Comparison of ENCODE assay signal across 9 cellular contexts in genomic region chr19:17950310-17951150, GRCh38.
A peak's percentile ranks its signal among the peaks of the same experiment; 100 is the strongest.
DNase-seq lines count a peak whose midpoint lies in the region; ATAC-seq and TF ChIP-seq lines count a peak whose summit lies in the region.
"Had no signal": no experiment of that assay in that cellular context is flagged by ENCODE, and none has a peak within 500 bp of the region (broad histone marks: within the 10 kb centered on the region; RNA-seq: fewer than 3 reads in every experiment).

No MANE protein-coding gene starts in this region.

- H3K27ac ChIP-seq in BLaER1 = no peak overlapping the region
- H3K27ac ChIP-seq in HEK293 (ENCODE audit: extremely low read depth, low read depth, low read length) = no peak overlapping the region
- H3K27ac ChIP-seq: neutrophil had no signal

- H3K4me2 ChIP-seq in BLaER1 = peak overlapping the region; percentile 93

- peaks cover 67% of the 10 kb centered on the region for H3K27me3 ChIP-seq in BLaER1

- POLR2A ChIA-PET in HEK293 (lab: Yijun Ruan, JAX) = interaction anchor here (0.5 to 0.7 kb wide), 2 partner anchors 270 to 448 kb away, joined by 3 to 12 read pairs; no protein-coding TSS in a partner anchor

- peak overlapping the region; percentile 41; the same call in 1 of the 2 replicates for H3K9ac ChIP-seq in BLaER1

- CTCF ChIA-PET in HEK293 (lab: Yijun Ruan, JAX) = interaction anchor here (0.6 to 9.4 kb wide), 3 partner anchors 12 to 459 kb away, joined by 3 to 92 read pairs (median 4); no protein-coding TSS in a partner anchor

- H3K36me3 ChIP-seq in BLaER1 (no peaks in the 10 kb centered on the region), HEK293 (ENCODE audit: control insufficient read depth in 2 of 2, insufficient read depth in 1 of 2, low read length in 2 of 2) (no peaks in the 10 kb centered on the region)
- H3K36me3 ChIP-seq: neutrophil had no signal

- peak; percentile 22 for DNase-seq in activated T-cell treated with anti-CD3 and anti-CD28 coated beads for 48 hours (ENCODE audit: low read depth)
- peak; percentile 12 for DNase-seq in iPS-NIHi7 (ENCODE audit: extremely low spot score)
- no peak for DNase-seq in Kasumi-1 (lab: John Stamatoyannopoulos, UW)
- no peak for DNase-seq in cerebellar nuclear complex (lab: John Stamatoyannopoulos, UW)
- DNase-seq in iPS-NIHi11 (ENCODE audit: low spot score) = no peak

- H3K4me1 ChIP-seq in BLaER1 (peaks cover 74% of the 10 kb centered on the region), HEK293 (ENCODE audit: control insufficient read depth, insufficient read depth, low read length) (peaks cover 6% of the 10 kb centered on the region; the same call in 1 of the 2 replicates)

- ATAC-seq in HG02970 (IDR thresholded peaks at IDR 0.05; ENCODE audit: low FRiP score, unreplicated experiment) = no peak

- H4K20me1 ChIP-seq in BLaER1 = peaks cover 55% of the 10 kb centered on the region

- peak overlapping the region; percentile 61 for H3K4me3 ChIP-seq in BLaER1
- no peak overlapping the region; the same call in 1 of the 2 replicates for H3K4me3 ChIP-seq in HEK293 (ENCODE audit: low read depth, low read length)

- no peak for TF ChIP-seq CTCF in HEK293 (tag by site-specific recombination; IDR thresholded peaks at IDR 0.05)

- no peaks in the 10 kb centered on the region for H3K9me3 ChIP-seq in BLaER1
- H3K9me3 ChIP-seq in HEK293 (ENCODE audit: control insufficient read depth, insufficient read depth, low read depth, low read length) = no peaks in the 10 kb centered on the region
- H3K9me3 ChIP-seq: neutrophil had no signal

TF ChIP-seq in HEK293, 187 proteins besides CTCF, POLR2A, EP300 and RAD21 (continues in another document):
- TF ChIP-seq ZNF223 (tag by site-specific recombination; IDR thresholded peaks at IDR 0.05) (no peak), ZBTB17 (tag by site-specific recombination; IDR thresholded peaks at IDR 0.05) (0 out of 2 replicates have a peak, but pooled peaks have one; percentile 21), ZBTB49 (tag by site-specific recombination; IDR thresholded peaks at IDR 0.05; ENCODE audit: low read depth) (no peak), ZSCAN23 (tag by site-specific recombination; IDR thresholded peaks at IDR 0.05) (no peak), GLIS2 (tag by site-specific recombination; IDR thresholded peaks at IDR 0.05) (peak; percentile 92), ZIC2 (tag by site-specific recombination; IDR thresholded peaks at IDR 0.05) (0 out of 2 replicates have a peak, but pooled peaks have one; percentile 38), SP3 (tag by site-specific recombination; IDR thresholded peaks at IDR 0.05) (peak; percentile 86), ZNF23 (tag by site-specific recombination; IDR thresholded peaks at IDR 0.05; ENCODE audit: borderline replicate concordance) (no peak), KLF8 (tag by site-specific recombination; IDR thresholded peaks at IDR 0.05) (peak; percentile 42; the same call in 1 of the 2 replicates), MEIS1 (CRISPR knock-in tag; IDR thresholded peaks at IDR 0.05; ENCODE audit: borderline replicate concordance) (no peak), GLIS1 (tag by site-specific recombination; IDR thresholded peaks at IDR 0.05) (peak; percentile 93), ZNF335 (tag by site-specific recombination; conservative IDR thresholded peaks at IDR 0.05) (peak; percentile 59)
- TF ChIP-seq, protein P1, sequence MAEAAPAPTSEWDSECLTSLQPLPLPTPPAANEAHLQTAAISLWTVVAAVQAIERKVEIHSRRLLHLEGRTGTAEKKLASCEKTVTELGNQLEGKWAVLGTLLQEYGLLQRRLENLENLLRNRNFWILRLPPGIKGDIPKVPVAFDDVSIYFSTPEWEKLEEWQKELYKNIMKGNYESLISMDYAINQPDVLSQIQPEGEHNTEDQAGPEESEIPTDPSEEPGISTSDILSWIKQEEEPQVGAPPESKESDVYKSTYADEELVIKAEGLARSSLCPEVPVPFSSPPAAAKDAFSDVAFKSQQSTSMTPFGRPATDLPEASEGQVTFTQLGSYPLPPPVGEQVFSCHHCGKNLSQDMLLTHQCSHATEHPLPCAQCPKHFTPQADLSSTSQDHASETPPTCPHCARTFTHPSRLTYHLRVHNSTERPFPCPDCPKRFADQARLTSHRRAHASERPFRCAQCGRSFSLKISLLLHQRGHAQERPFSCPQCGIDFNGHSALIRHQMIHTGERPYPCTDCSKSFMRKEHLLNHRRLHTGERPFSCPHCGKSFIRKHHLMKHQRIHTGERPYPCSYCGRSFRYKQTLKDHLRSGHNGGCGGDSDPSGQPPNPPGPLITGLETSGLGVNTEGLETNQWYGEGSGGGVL (tag by site-specific recombination; IDR thresholded peaks at IDR 0.05) = peak; percentile 77
- TF ChIP-seq, protein P2, sequence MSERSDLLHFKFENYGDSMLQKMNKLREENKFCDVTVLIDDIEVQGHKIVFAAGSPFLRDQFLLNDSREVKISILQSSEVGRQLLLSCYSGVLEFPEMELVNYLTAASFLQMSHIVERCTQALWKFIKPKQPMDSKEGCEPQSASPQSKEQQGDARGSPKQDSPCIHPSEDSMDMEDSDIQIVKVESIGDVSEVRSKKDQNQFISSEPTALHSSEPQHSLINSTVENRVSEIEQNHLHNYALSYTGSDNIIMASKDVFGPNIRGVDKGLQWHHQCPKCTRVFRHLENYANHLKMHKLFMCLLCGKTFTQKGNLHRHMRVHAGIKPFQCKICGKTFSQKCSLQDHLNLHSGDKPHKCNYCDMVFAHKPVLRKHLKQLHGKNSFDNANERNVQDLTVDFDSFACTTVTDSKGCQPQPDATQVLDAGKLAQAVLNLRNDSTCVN (tag by site-specific recombination; optimal IDR thresholded peaks at IDR 0.05) = peak; percentile 51
- TF ChIP-seq, protein P3, sequence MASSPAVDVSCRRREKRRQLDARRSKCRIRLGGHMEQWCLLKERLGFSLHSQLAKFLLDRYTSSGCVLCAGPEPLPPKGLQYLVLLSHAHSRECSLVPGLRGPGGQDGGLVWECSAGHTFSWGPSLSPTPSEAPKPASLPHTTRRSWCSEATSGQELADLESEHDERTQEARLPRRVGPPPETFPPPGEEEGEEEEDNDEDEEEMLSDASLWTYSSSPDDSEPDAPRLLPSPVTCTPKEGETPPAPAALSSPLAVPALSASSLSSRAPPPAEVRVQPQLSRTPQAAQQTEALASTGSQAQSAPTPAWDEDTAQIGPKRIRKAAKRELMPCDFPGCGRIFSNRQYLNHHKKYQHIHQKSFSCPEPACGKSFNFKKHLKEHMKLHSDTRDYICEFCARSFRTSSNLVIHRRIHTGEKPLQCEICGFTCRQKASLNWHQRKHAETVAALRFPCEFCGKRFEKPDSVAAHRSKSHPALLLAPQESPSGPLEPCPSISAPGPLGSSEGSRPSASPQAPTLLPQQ (tag by site-specific recombination; IDR thresholded peaks at IDR 0.05) = peak; percentile 27; the same call in 1 of the 2 replicates
- TF ChIP-seq, protein P4, sequence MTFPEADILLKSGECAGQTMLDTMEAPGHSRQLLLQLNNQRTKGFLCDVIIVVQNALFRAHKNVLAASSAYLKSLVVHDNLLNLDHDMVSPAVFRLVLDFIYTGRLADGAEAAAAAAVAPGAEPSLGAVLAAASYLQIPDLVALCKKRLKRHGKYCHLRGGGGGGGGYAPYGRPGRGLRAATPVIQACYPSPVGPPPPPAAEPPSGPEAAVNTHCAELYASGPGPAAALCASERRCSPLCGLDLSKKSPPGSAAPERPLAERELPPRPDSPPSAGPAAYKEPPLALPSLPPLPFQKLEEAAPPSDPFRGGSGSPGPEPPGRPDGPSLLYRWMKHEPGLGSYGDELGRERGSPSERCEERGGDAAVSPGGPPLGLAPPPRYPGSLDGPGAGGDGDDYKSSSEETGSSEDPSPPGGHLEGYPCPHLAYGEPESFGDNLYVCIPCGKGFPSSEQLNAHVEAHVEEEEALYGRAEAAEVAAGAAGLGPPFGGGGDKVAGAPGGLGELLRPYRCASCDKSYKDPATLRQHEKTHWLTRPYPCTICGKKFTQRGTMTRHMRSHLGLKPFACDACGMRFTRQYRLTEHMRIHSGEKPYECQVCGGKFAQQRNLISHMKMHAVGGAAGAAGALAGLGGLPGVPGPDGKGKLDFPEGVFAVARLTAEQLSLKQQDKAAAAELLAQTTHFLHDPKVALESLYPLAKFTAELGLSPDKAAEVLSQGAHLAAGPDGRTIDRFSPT (tag by site-specific recombination; IDR thresholded peaks at IDR 0.05) = peak; percentile 68; the same call in 1 of the 2 replicates

Comparison
In these comparisons a context has a peak if more than half of its experiments do, and no peak if none do; other contexts are left out.
1. DNase-seq: peak in activated T-cell treated with anti-CD3 and anti-CD28 coated beads for 48 hours (single experiment) and iPS-NIHi7 (single experiment); none in Kasumi-1 (0 of 2), cerebellar nuclear complex (0 of 2) and iPS-NIHi11 (single experiment).